In the genomic region with DNA sequence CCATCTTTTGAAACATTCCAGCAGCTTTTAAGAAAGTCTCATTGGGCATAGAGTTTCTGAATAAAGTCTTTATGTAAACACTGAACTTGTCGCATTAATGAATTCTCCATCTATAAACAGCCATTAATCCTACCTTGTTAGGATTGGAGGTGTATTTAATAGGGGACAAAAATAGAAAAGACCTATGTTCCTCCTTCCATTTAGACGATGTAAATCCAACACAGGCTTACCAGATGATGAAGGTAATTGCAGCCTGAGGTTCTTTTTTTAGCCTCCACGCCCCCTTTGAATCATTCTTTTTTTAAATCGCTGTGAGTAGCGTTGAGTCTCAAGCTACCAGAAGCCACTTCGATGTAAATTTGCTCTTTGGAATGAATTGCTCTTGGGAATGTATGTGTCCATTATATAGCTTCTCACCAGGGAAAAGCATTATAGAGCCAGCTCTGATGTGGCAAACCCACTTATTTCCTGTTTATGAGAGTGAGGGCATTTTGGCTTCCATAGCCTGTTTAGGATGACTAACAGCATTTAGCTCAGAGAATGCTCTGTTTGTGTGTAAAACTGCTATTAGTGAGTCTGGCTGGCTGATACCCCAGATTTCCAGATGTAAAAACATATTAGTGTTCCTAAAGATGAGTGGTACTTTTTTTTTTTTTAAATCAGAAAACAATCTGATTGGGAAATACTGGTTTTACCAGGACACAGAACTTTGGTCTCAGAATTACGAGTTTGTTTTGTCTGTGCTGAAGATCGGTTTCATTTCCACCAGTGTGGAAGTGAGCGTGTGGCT, we compare ENCODE assay signal across 8 cellular contexts.
A peak's percentile ranks its signal among the peaks of the same experiment; 100 is the strongest.
DNase-seq lines count a peak whose midpoint lies in the region; ATAC-seq and TF ChIP-seq lines count a peak whose summit lies in the region.

No MANE protein-coding gene starts in this region.

- peak overlapping the region; percentile 82 for H3K9ac ChIP-seq in mesenchymal stem cell (ENCODE audit: low read length)

- peak overlapping the region in 1 of 2 experiments; percentile 39 for H3K18ac ChIP-seq in mesenchymal stem cell (ENCODE audit: low read depth in 1 of 2, low read length in 2 of 2)

- in situ Hi-C loops in astrocyte of the spinal cord (cut with HindIII; ENCODE audit: low sequenced_read_pairs): no loop called here

- H4K91ac ChIP-seq in mesenchymal stem cell (ENCODE audit: low read length): no peak overlapping the region

- TF ChIP-seq CTCF in AG04450 (IDR thresholded peaks at IDR 0.05; ENCODE audit: low read depth, low read length) (no peak), astrocyte of the spinal cord (IDR thresholded peaks at IDR 0.05; ENCODE audit: low read depth, low read length) (no peak)

- CTCF ChIA-PET in AG04450 (lab: Charles Lee): interaction anchor here (0.7 to 4.1 kb wide), 8 partner anchors 10 to 321 kb away, joined by 3 to 23 read pairs (median 4); no protein-coding TSS in a partner anchor

- POLR2A ChIA-PET in AG04450 (lab: Yijun Ruan, JAX): interaction anchor here (0.5 to 1.6 kb wide), 9 partner anchors 10 to 420 kb away, joined by 3 to 15 read pairs (median 4); no protein-coding TSS in a partner anchor

- no peak overlapping the region; the same call in 1 of the 2 replicates for H3K4me3 ChIP-seq in AG04450 (ENCODE audit: low read depth, low read length)
- no peak overlapping the region for H3K4me3 ChIP-seq in astrocyte of the spinal cord (ENCODE audit: low read depth, low read length)
- H3K4me3 ChIP-seq in mesenchymal stem cell (ENCODE audit: insufficient read depth in 1 of 2, low read depth in 1 of 2, low read length in 2 of 2): peak overlapping the region in 1 of 2 experiments; percentile 51

- DNase-seq in AG04450 (ENCODE audit: low read depth, low spot score) (peak; percentile 96), HS-5 (ENCODE audit: low read depth) (peak; percentile 86), astrocyte of the spinal cord (ENCODE audit: low read depth, low spot score) (peak; percentile 97), mesenchymal stem cell (peak; percentile 97), AML-193 (lab: John Stamatoyannopoulos, UW) (no peak)
- no peak for DNase-seq in activated effector memory CD4-positive, alpha-beta T cell treated with Interleukin-2 at 50 U/mL for 16 hours
- no peak for DNase-seq in effector CD4-positive, alpha-beta T cell

- ATAC-seq in GM18907 (IDR thresholded peaks at IDR 0.05; ENCODE audit: unreplicated experiment): no peak

- no peak overlapping the region for H3K4ac ChIP-seq in mesenchymal stem cell (ENCODE audit: low read depth in 1 of 2, low read length in 2 of 2)

- no peak overlapping the region for H3K23ac ChIP-seq in mesenchymal stem cell (ENCODE audit: low read length in 2 of 2)

- H2BK5ac ChIP-seq in mesenchymal stem cell (ENCODE audit: low read depth, low read length, poor library complexity, severe bottlenecking): no peak overlapping the region

- H2BK15ac ChIP-seq in mesenchymal stem cell (ENCODE audit: low read depth, poor library complexity, severe bottlenecking): no peak overlapping the region

- no peak overlapping the region for H2BK120ac ChIP-seq in mesenchymal stem cell (ENCODE audit: low read depth, low read length)

- no peak overlapping the region for H4K8ac ChIP-seq in mesenchymal stem cell (ENCODE audit: low read length)

- H3K9me3 ChIP-seq in AG04450 (ENCODE audit: control insufficient read depth, insufficient read depth, low read length): no peaks in the 10 kb centered on the region; the same call in 1 of the 2 replicates
- H3K9me3 ChIP-seq in mesenchymal stem cell (ENCODE audit: control insufficient read depth, low read length): no peaks in the 10 kb centered on the region

- H3K27me3 ChIP-seq in AG04450 (ENCODE audit: control insufficient read depth, insufficient read depth, low read length): no peaks in the 10 kb centered on the region
- H3K27me3 ChIP-seq in mesenchymal stem cell (ENCODE audit: control insufficient read depth in 1 of 2, insufficient read depth in 1 of 2, low read length in 2 of 2): no peaks in the 10 kb centered on the region

- H3K79me1 ChIP-seq in mesenchymal stem cell (replicated peaks; ENCODE audit: low read length, poor library complexity, severe bottlenecking): no peaks in the 10 kb centered on the region

- no peak overlapping the region for H3K14ac ChIP-seq in mesenchymal stem cell (ENCODE audit: low read length in 2 of 2)

- H3K4me2 ChIP-seq in mesenchymal stem cell (ENCODE audit: low read length, poor library complexity, severe bottlenecking): no peak overlapping the region

- H3K27ac ChIP-seq in AG04450 (ENCODE audit: low read depth, low read length) (peak overlapping the region; percentile 77), mesenchymal stem cell (ENCODE audit: low read length, poor library complexity, severe bottlenecking) (no peak overlapping the region)

- no peak overlapping the region for H2AFZ ChIP-seq in mesenchymal stem cell (ENCODE audit: low read depth, low read length)

- no peak overlapping the region for H2AK5ac ChIP-seq in mesenchymal stem cell (ENCODE audit: low read length, severe bottlenecking)

- H3K36me3 ChIP-seq in mesenchymal stem cell (ENCODE audit: control insufficient read depth in 1 of 2, insufficient read depth in 2 of 2, low read depth in 1 of 2, low read length in 2 of 2): no peaks in the 10 kb centered on the region

- 2% methylated on average over 6 of the region's 9 CpGs for WGBS in mesenchymal stem cell

- peaks cover 8% of the 10 kb centered on the region for H3K4me1 ChIP-seq in mesenchymal stem cell (ENCODE audit: control insufficient read depth, insufficient read depth, low read depth, low read length)

- H2BK12ac ChIP-seq in mesenchymal stem cell (ENCODE audit: low read length in 2 of 2): no peak overlapping the region

Comparison
In these comparisons a context has a peak if more than half of its experiments do, and no peak if none do; other contexts are left out.
1. DNase-seq: peak in AG04450 (single experiment), HS-5 (single experiment), astrocyte of the spinal cord (single experiment) and mesenchymal stem cell (single experiment); none in activated effector memory CD4-positive, alpha-beta T cell treated with Interleukin-2 at 50 U/mL for 16 hours (single experiment), AML-193 (0 of 2) and effector CD4-positive, alpha-beta T cell (single experiment).